In the genomic region with DNA sequence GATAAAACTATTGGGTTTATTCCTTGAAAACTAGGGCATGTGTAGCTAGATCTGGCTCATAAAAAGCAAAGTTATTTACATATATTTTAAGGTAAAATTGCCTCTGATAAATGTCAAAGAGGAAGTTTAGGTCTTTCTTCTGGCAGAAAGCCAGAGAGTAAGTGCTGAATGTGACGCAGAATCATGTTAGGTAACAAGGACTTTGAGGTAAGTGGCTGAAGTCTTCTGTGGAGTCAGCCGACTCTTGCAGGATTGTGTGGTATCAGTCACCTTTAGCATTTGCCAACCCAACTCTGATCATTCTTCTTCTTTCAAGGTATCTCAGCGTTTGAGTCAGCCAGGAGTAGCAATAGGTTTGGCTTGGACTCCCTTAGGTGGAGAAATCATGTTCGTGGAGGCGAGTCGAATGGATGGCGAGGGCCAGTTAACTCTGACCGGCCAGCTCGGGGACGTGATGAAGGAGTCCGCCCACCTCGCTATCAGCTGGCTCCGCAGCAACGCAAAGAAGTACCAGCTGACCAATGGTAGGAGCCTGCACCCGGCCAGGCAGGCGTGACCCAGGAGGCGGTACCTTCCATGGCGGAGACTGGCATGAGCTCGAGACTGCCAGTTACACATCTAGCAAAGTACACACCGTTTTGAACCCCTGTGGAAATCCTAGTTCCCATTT, we compare ENCODE assay signal across 20 cellular contexts. TPM values are rescaled to one million over a fixed set of nuclear protein-coding genes. Genes with fewer than 3 reads are reported as not detected.
DNase-seq lines count a peak whose midpoint lies in the region; ATAC-seq and TF ChIP-seq lines count a peak whose summit lies in the region.
"Had no signal": no experiment of that assay in that cellular context is flagged by ENCODE, and none has a peak within 500 bp of the region (broad histone marks: within the 10 kb centered on the region; RNA-seq: fewer than 3 reads in every experiment).

No MANE protein-coding gene starts in this region.

- no peaks in the 10 kb centered on the region for H3K27me3 ChIP-seq in GM23248 (replicated peaks; ENCODE audit: insufficient read depth)
- H3K27me3 ChIP-seq: brain microvascular endothelial cell, esophagus muscularis mucosa, ovary, stomach had no signal

- H3K27ac ChIP-seq in temporal lobe (ENCODE audit: low read depth, low read length) (peak overlapping the region; percentile 44), GM23248 (no peak overlapping the region)
- H3K27ac ChIP-seq: brain microvascular endothelial cell, esophagus muscularis mucosa, ovary, stomach had no signal

- H3K4me3 ChIP-seq in GM23248 = no peak overlapping the region
- H3K4me3 ChIP-seq: esophagus muscularis mucosa, ovary, stomach had no signal

- no peaks in the 10 kb centered on the region for H3K9me2 ChIP-seq in GM23248 (ENCODE audit: insufficient read depth)

- no peak overlapping the region for H3K27ac Mint-ChIP-seq in activated naive CD8-positive, alpha-beta T cell treated with anti-CD3 and anti-CD28 coated beads, Interleukin-2, amount 50 U/mL, for 24 hours
- no peak overlapping the region for H3K27ac Mint-ChIP-seq in activated naive CD8-positive, alpha-beta T cell treated with anti-CD3 and anti-CD28 coated beads for 36 hours
- H3K27ac Mint-ChIP-seq in glutamatergic neuron (ENCODE audit: unreplicated experiment) = peak overlapping the region; percentile 97

- no peak overlapping the region for H3K4me3 Mint-ChIP-seq in activated naive CD8-positive, alpha-beta T cell treated with anti-CD3 and anti-CD28 coated beads, Interleukin-2, amount 50 U/mL, for 24 hours
- H3K4me3 Mint-ChIP-seq in activated naive CD8-positive, alpha-beta T cell treated with anti-CD3 and anti-CD28 coated beads for 36 hours = no peak overlapping the region
- H3K4me3 Mint-ChIP-seq in glutamatergic neuron (ENCODE audit: unreplicated experiment) = no peak overlapping the region
- H3K4me3 Mint-ChIP-seq: activated naive CD4-positive, alpha-beta T cell treated with anti-CD3 and anti-CD28 coated beads, Interleukin-2, amount 50 U/mL, for 24 hours had no signal

- H3K27me3 Mint-ChIP-seq in activated naive CD8-positive, alpha-beta T cell treated with anti-CD3 and anti-CD28 coated beads, Interleukin-2, amount 50 U/mL, for 24 hours = no peaks in the 10 kb centered on the region
- no peaks in the 10 kb centered on the region for H3K27me3 Mint-ChIP-seq in activated naive CD8-positive, alpha-beta T cell treated with anti-CD3 and anti-CD28 coated beads for 36 hours
- H3K27me3 Mint-ChIP-seq in glutamatergic neuron (ENCODE audit: unreplicated experiment) = peaks cover 2% of the 10 kb centered on the region
- H3K27me3 Mint-ChIP-seq: activated naive CD4-positive, alpha-beta T cell treated with anti-CD3 and anti-CD28 coated beads, Interleukin-2, amount 50 U/mL, for 24 hours had no signal

- no peak overlapping the region for H3K4me2 ChIP-seq in GM23248 (ENCODE audit: unreplicated experiment)

- H3K79me2 ChIP-seq in GM23248 (ENCODE audit: insufficient read depth) = no peaks in the 10 kb centered on the region

- no peaks in the 10 kb centered on the region for H3K9me3 ChIP-seq in GM23248 (ENCODE audit: low read depth)
- H3K9me3 ChIP-seq: Caco-2, esophagus muscularis mucosa, ovary, stomach had no signal

- 96 to 98% methylated on average over 20 of the region's 20 CpGs for WGBS in GM23248 (ENCODE audit: low coverage in 1 of 2, low lambda C conversion rate in 2 of 2, missing lambda C conversion rate in 2 of 2), 2 experiments

- H3K36me3 Mint-ChIP-seq in activated naive CD8-positive, alpha-beta T cell treated with anti-CD3 and anti-CD28 coated beads, Interleukin-2, amount 50 U/mL, for 24 hours (ENCODE audit: low read depth) = peaks cover 34% of the 10 kb centered on the region
- peaks cover 28% of the 10 kb centered on the region for H3K36me3 Mint-ChIP-seq in activated naive CD8-positive, alpha-beta T cell treated with anti-CD3 and anti-CD28 coated beads for 36 hours
- peaks cover 4% of the 10 kb centered on the region for H3K36me3 Mint-ChIP-seq in glutamatergic neuron (ENCODE audit: unreplicated experiment)

- DNase-seq in activated naive CD8-positive, alpha-beta T cell treated with anti-CD3 and anti-CD28 coated beads, Interleukin-2, amount 50 U/mL, for 24 hours = no peak
- no peak for DNase-seq in activated naive CD8-positive, alpha-beta T cell treated with anti-CD3 and anti-CD28 coated beads for 36 hours
- peak; percentile 3 for DNase-seq in OCI-M1 (lab: John Stamatoyannopoulos, UW)
- DNase-seq in glutamatergic neuron = peak; percentile 33
- DNase-seq in NCI-H1694 (lab: John Stamatoyannopoulos, UW) = no peak
- DNase-seq in activated gamma-delta T cell (lab: John Stamatoyannopoulos, UW) = no peak
- DNase-seq in GM23248 = no peak
- DNase-seq: activated CD4-positive, alpha-beta T cell treated with anti-CD3 and anti-CD28 coated beads, Interleukin-2, amount 50 U/mL, for 1 hour; brain microvascular endothelial cell; Caco-2; EL; HCEC 1CT; left ventricle myocardium superior; NCI-H774; ovary; stimulated activated CD4-positive, alpha-beta T cell treated with anti-CD3 and anti-CD28 coated beads, Interleukin-1b, Interleukin-23, amount 100 ng/mL, for 48 hours; stomach had no signal

- no peak for TF ChIP-seq CTCF in glutamatergic neuron (IDR thresholded peaks at IDR 0.05; ENCODE audit: partially characterized antibody, unreplicated experiment)

- no peak overlapping the region for H3K9ac ChIP-seq in GM23248

- no peak overlapping the region for H2AFZ ChIP-seq in GM23248

- H3K36me3 ChIP-seq in GM23248 (ENCODE audit: low read depth) = peaks cover 23% of the 10 kb centered on the region
- H3K36me3 ChIP-seq: ovary had no signal

- H3F3A ChIP-seq in GM23248 (ENCODE audit: insufficient read depth) = peaks cover 24% of the 10 kb centered on the region

- H3K4me1 ChIP-seq in GM23248 (ENCODE audit: insufficient read depth) = no peaks in the 10 kb centered on the region
- H3K4me1 ChIP-seq: Caco-2, esophagus muscularis mucosa, stomach had no signal

- in situ Hi-C loops in GM23248 (cut with MboI) = no loop called here

- H3K9me3 Mint-ChIP-seq in activated naive CD8-positive, alpha-beta T cell treated with anti-CD3 and anti-CD28 coated beads, Interleukin-2, amount 50 U/mL, for 24 hours = no peaks in the 10 kb centered on the region
- H3K9me3 Mint-ChIP-seq in activated naive CD8-positive, alpha-beta T cell treated with anti-CD3 and anti-CD28 coated beads for 36 hours = no peaks in the 10 kb centered on the region
- peaks cover 8% of the 10 kb centered on the region for H3K9me3 Mint-ChIP-seq in glutamatergic neuron (ENCODE audit: unreplicated experiment)
- H3K9me3 Mint-ChIP-seq: activated naive CD4-positive, alpha-beta T cell treated with anti-CD3 and anti-CD28 coated beads, Interleukin-2, amount 50 U/mL, for 24 hours had no signal

- no peaks in the 10 kb centered on the region for H3K4me1 Mint-ChIP-seq in activated naive CD8-positive, alpha-beta T cell treated with anti-CD3 and anti-CD28 coated beads, Interleukin-2, amount 50 U/mL, for 24 hours
- peaks cover 9% of the 10 kb centered on the region for H3K4me1 Mint-ChIP-seq in activated naive CD8-positive, alpha-beta T cell treated with anti-CD3 and anti-CD28 coated beads for 36 hours
- peaks cover 17% of the 10 kb centered on the region for H3K4me1 Mint-ChIP-seq in glutamatergic neuron (ENCODE audit: low read depth, unreplicated experiment)

- peak; percentile 38 for ATAC-seq in activated naive CD8-positive, alpha-beta T cell treated with anti-CD3 and anti-CD28 coated beads, Interleukin-2, amount 50 U/mL, for 24 hours
- ATAC-seq: left ventricle myocardium superior had no signal

- H4K20me1 ChIP-seq in GM23248 (ENCODE audit: insufficient read depth) = no peaks in the 10 kb centered on the region

RNA-seq across cellular contexts. Expression of a gene that starts 37.9 kb away (rescaled TPM):
- 10 to 100 TPM; 16.2 to 18.3 TPM for total RNA-seq in activated naive CD8-positive, alpha-beta T cell treated with anti-CD3 and anti-CD28 coated beads for 36 hours
- total RNA-seq in glutamatergic neuron (ENCODE audit: unreplicated experiment) (46.7 TPM), temporal lobe (102 TPM)
- total RNA-seq in GM23248 (2014; rRNA removed; shearing (Covaris generic)) = 24.4 and 24.9 TPM in 2 replicates
- 29.9 and 31.0 TPM in 2 replicates for polyA plus RNA-seq in GM23248 (2016; fragmentation: Nextera tagmentation; extraction: Ambion mirVana)

Comparison
In these comparisons a context has a peak if more than half of its experiments do, and no peak if none do; other contexts are left out.
1. DNase-seq: peak in OCI-M1 (single experiment) and glutamatergic neuron (single experiment); none in activated naive CD8-positive, alpha-beta T cell treated with anti-CD3 and anti-CD28 coated beads, Interleukin-2, amount 50 U/mL, for 24 hours (single experiment), activated naive CD8-positive, alpha-beta T cell treated with anti-CD3 and anti-CD28 coated beads for 36 hours (single experiment), NCI-H1694 (single experiment), activated gamma-delta T cell (single experiment) and GM23248 (single experiment).